Comparison of ENCODE assay signal across 9 cellular contexts in genomic region chr7:141071260-141071854, GRCh38. TPM values are rescaled to one million over a fixed set of nuclear protein-coding genes. Genes with fewer than 3 reads are reported as not detected.
DNase-seq lines count a peak whose midpoint lies in the region; ATAC-seq, FAIRE-seq and TF ChIP-seq lines count a peak whose summit lies in the region.
"Had no signal": no experiment of that assay in that cellular context is flagged by ENCODE, and none has a peak within 500 bp of the region (broad histone marks: within the 10 kb centered on the region; RNA-seq: fewer than 3 reads in every experiment).

No MANE protein-coding gene starts in this region.

- ATAC-seq in T-cell (replicated peaks in 1 of 4) (peak in 1 of 4 experiments; percentile 49), GM18868 (IDR thresholded peaks at IDR 0.05; ENCODE audit: unreplicated experiment) (no peak), HG03378 (IDR thresholded peaks at IDR 0.05; ENCODE audit: unreplicated experiment) (no peak)

- H3K4me3 Mint-ChIP-seq in T-cell = peak overlapping the region; percentile 70 to 91 (median 83)

- DNase-seq in D341Med (ENCODE audit: low spot score) (peak; percentile 73), NCI-H1092 (lab: John Stamatoyannopoulos, UW) (peak; percentile 96), T-cell (peak in 4 of 34 experiments; percentile 19 to 24 (median 22)), cerebellum (ENCODE audit: low spot score) (peak; percentile 76), kidney (peak; percentile 77)
- DNase-seq in stimulated activated CD4-positive, alpha-beta T cell treated with anti-CD3 and anti-CD28 coated beads, Interleukin-2, amount 100 ng/mL, for 48 hours = peak; percentile 42 to 44

- FAIRE-seq in kidney (lab: Jason Lieb, UNC) = no peak

- intact Hi-C loops in kidney (cut with DNase I) = no loop called here

- CTCF ChIA-PET in T-cell (lab: Charles Lee) = interaction anchor here in 1 of 2 donors (0.7 kb wide), 1 partner anchor 300 kb away, joined by 3 read pairs; no protein-coding TSS in a partner anchor

- no peak overlapping the region for H3K27ac Mint-ChIP-seq in T-cell

- H3K9me3 ChIP-seq in kidney (ENCODE audit: control insufficient read depth in 1 of 2, low read length in 2 of 2) = no peaks in the 10 kb centered on the region

- POLR2A ChIA-PET in T-cell (lab: Charles Lee) = no interaction called here

- H3K4me1 ChIP-seq in kidney (ENCODE audit: control insufficient read depth in 1 of 2, insufficient read depth in 1 of 2, low read depth in 1 of 2, low read length in 2 of 2) = peaks cover 0 to 20% of the 10 kb centered on the region in 2 donors

- no peaks in the 10 kb centered on the region for H3K36me3 ChIP-seq in kidney (ENCODE audit: control insufficient read depth in 1 of 2, insufficient read depth in 2 of 2, low read length in 2 of 2)

- H3K9ac ChIP-seq in kidney (ENCODE audit: low read length in 2 of 2) = no peak overlapping the region

- no peak overlapping the region for H3K27ac ChIP-seq in kidney (ENCODE audit: low read depth in 2 of 2, low read length in 2 of 2)
- H3K27ac ChIP-seq: HL-60 had no signal

- H3K27me3 Mint-ChIP-seq in T-cell = peaks cover 31 to 64% of the 10 kb centered on the region in 2 donors

- H3K4me1 Mint-ChIP-seq in T-cell = peaks cover 24 to 36% (median 26%) of the 10 kb centered on the region in 3 donors

- no peaks in the 10 kb centered on the region for H3K36me3 Mint-ChIP-seq in T-cell

- H3K4me3 ChIP-seq in kidney (ENCODE audit: low read length in 2 of 2) = peak overlapping the region; percentile 57 to 58

- TF ChIP-seq CTCF in kidney (IDR thresholded peaks at IDR 0.05; ENCODE audit: borderline replicate concordance, extremely low read depth, insufficient read depth) = peak; percentile 23

- H3K9me3 Mint-ChIP-seq in T-cell = no peaks in the 10 kb centered on the region

RNA-seq across cellular contexts. Expression of gene TMEM178B, which starts 2.5 kb away (rescaled TPM):
- under 1 TPM; 0.14 to 0.86 (median 0.32) TPM for total RNA-seq in T-cell
- 50.7 TPM for total RNA-seq in cerebellum
- 20.0 TPM for total RNA-seq in kidney
- polyA plus RNA-seq in kidney (ENCODE audit: insufficient read depth, low read depth, low replicate concordance) = 0.58 TPM

RNA-seq across cellular contexts. Expression of gene MRPS33, which starts 56.6 kb away (rescaled TPM):
- 10 to 100 TPM; 24.2 to 45.5 (median 38.6) TPM for total RNA-seq in T-cell
- total RNA-seq in cerebellum = 16.1 TPM
- 43.6 TPM for total RNA-seq in kidney
- 137 TPM for polyA plus RNA-seq in kidney (ENCODE audit: insufficient read depth, low read depth, low replicate concordance)

Comparison
In these comparisons a context has a peak if more than half of its experiments do, and no peak if none do; other contexts are left out.
1. RNA of gene TMEM178B, which starts 2.5 kb away (total RNA-seq): 50.7 TPM in cerebellum (single experiment) and 20.0 TPM in kidney (single experiment); 0.14 to 0.86 TPM in T-cell; every median in the first group is over 10 times any median in the second.